18 cellular contexts compared by ENCODE assay signal in the genomic region with DNA sequence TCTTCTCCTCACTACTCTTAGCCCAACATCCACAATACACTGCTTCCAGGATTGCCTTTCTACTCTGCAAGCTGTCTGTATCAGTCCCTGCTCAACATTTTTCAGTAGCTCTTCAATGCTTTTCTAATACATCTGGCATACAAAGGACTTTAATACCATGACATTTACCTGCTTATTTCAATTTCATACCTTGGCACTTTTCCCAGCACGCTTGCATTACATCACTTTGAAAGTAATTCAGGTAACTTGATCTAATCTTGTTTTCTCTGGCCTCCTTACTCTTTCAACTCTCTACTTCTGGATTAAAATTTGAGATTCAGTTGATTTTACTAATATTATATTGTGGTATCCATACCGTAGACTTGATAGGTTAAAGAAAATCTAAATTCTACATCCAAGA.
"Had no signal": no experiment of that assay in that cellular context is flagged by ENCODE, and none has a peak within 500 bp of the region (broad histone marks: within the 10 kb centered on the region; RNA-seq: fewer than 3 reads in every experiment).

No MANE protein-coding gene starts in this region.

- H3K36me3 Mint-ChIP-seq: activated naive CD4-positive, alpha-beta T cell treated with anti-CD3 and anti-CD28 coated beads, Interleukin-2, amount 50 U/mL, for 72 hours had no signal

- H3K27ac Mint-ChIP-seq: activated B cell treated with CpG ODN at 0.5 μM for 24 hours; activated CD8-positive, alpha-beta T cell treated with anti-CD3 and anti-CD28 coated beads for 36 hours; nephron progenitor cell; progenitor cell of endocrine pancreas had no signal

- H3K4me3 ChIP-seq: colonic mucosa, skin epidermis, tibial nerve, vagina had no signal

- DNase-seq: activated B cell treated with CpG ODN at 0.5 μM for 24 hours; activated CD4-positive, alpha-beta T cell treated with anti-CD3 and anti-CD28 coated beads for 48 hours; activated CD8-positive, alpha-beta T cell treated with anti-CD3 and anti-CD28 coated beads for 36 hours; activated gamma-delta T cell; activated T-cell treated with anti-CD3 and anti-CD28 coated beads, Interleukin-2, amount 50 U/mL, for 48 hours; central memory CD4-positive, alpha-beta T cell; colonic mucosa; foreskin fibroblast; kidney glomerular epithelial cell; nephron progenitor cell; right cardiac atrium; stimulated activated CD4-positive, alpha-beta T cell treated with anti-CD3 and anti-CD28 coated beads, Interleukin-4, amount 100 ng/mL, for 24 hours; stimulated activated naive CD4-positive, alpha-beta T cell had no signal

- H3K36me3 ChIP-seq: colonic mucosa, tibial nerve, vagina had no signal

- H3K4me1 Mint-ChIP-seq: activated B cell treated with CpG ODN at 0.5 μM for 24 hours, nephron progenitor cell had no signal

- H3K27me3 ChIP-seq: colonic mucosa, tibial nerve, vagina had no signal

- H3K27me3 Mint-ChIP-seq: activated B cell treated with CpG ODN at 0.5 μM for 24 hours; activated CD8-positive, alpha-beta T cell treated with anti-CD3 and anti-CD28 coated beads for 36 hours; progenitor cell of endocrine pancreas had no signal

- H3K9me3 Mint-ChIP-seq: activated B cell treated with CpG ODN at 0.5 μM for 24 hours, nephron progenitor cell had no signal

- H3K4me3 Mint-ChIP-seq: activated B cell treated with CpG ODN at 0.5 μM for 24 hours; activated CD8-positive, alpha-beta T cell treated with anti-CD3 and anti-CD28 coated beads for 36 hours; nephron progenitor cell had no signal
